In the genomic region with DNA sequence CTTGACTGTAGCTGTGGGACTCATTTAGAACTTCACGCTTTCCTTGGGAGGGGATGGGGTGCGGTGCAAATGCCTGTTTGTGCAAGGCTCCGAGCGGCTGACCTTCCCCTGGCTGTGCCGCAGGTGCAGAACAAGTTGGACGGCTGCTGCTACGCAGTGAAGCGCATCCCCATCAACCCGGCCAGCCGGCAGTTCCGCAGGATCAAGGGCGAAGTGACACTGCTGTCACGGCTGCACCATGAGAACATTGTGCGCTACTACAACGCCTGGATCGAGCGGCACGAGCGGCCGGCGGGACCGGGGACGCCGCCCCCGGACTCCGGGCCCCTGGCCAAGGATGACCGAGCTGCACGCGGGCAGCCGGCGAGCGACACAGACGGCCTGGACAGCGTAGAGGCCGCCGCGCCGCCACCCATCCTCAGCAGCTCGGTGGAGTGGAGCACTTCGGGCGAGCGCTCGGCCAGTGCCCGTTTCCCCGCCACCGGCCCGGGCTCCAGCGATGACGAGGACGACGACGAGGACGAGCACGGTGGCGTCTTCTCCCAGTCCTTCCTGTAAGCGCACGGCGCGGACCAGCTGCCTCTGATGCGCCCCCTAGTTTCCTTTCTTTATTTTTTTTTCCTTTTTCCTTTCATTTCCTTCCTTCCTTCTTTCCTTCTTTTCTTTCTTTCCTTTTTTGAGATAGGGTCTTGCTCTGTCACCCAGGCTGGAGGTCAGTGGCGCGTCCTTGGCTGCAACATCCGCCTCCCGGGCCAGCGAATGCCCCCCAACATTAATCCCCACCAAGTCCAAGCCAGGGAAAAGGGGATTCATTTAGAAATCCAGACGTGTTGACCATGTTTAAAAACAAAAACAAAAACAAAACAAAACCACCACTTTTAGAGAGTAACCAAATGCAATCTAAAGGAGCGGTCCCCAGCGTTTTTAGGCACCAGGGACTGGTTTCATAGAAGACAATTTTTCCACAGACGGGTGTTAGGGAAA, we compare ENCODE assay signal across 1 cellular context.
TF ChIP-seq lines count a peak whose summit lies in the region.

No MANE protein-coding gene starts in this region.

TF ChIP-seq in IMR-90, 13 proteins besides CTCF, POLR2A, EP300 and RAD21 (continued from another document):
- TF ChIP-seq SMC3 (IDR thresholded peaks at IDR 0.05; ENCODE audit: low read depth, low read length): peak; percentile 26
- TF ChIP-seq FOS (IDR thresholded peaks at IDR 0.05; ENCODE audit: low read depth, low read length): no peak
- TF ChIP-seq, protein P1, sequence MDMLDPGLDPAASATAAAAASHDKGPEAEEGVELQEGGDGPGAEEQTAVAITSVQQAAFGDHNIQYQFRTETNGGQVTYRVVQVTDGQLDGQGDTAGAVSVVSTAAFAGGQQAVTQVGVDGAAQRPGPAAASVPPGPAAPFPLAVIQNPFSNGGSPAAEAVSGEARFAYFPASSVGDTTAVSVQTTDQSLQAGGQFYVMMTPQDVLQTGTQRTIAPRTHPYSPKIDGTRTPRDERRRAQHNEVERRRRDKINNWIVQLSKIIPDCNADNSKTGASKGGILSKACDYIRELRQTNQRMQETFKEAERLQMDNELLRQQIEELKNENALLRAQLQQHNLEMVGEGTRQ (IDR thresholded peaks at IDR 0.05; ENCODE audit: low read depth, low read length): 0 out of 2 replicates have a peak, but pooled peaks have one; percentile 10
- TF ChIP-seq BHLHE40 (IDR thresholded peaks at IDR 0.05; ENCODE audit: low read depth, low read length): peak; percentile 88
- TF ChIP-seq, protein P2, sequence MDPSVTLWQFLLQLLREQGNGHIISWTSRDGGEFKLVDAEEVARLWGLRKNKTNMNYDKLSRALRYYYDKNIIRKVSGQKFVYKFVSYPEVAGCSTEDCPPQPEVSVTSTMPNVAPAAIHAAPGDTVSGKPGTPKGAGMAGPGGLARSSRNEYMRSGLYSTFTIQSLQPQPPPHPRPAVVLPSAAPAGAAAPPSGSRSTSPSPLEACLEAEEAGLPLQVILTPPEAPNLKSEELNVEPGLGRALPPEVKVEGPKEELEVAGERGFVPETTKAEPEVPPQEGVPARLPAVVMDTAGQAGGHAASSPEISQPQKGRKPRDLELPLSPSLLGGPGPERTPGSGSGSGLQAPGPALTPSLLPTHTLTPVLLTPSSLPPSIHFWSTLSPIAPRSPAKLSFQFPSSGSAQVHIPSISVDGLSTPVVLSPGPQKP (IDR thresholded peaks at IDR 0.05; ENCODE audit: borderline replicate concordance, low read depth, low read length): no peak
- TF ChIP-seq NFE2L2 (IDR thresholded peaks at IDR 0.05; ENCODE audit: low read depth, low read length): no peak
TF ChIP-seq in IMR-90: peak in this region for 4.
